In genomic region chr2:101251246-101251645, GRCh38 we compare ENCODE assay signal across 8 cellular contexts. TPM values are rescaled to one million over a fixed set of nuclear protein-coding genes. Genes with fewer than 3 reads are reported as not detected.
DNase-seq lines count a peak whose midpoint lies in the region; ATAC-seq, FAIRE-seq and TF ChIP-seq lines count a peak whose summit lies in the region.
"Not testable (repeated sequence)": the region's sequence is repeated elsewhere in the genome, so short reads cannot be mapped to it uniquely, and the experiment has no call there.

No MANE protein-coding gene starts in this region.

- POLR2A ChIA-PET in CD8-positive, alpha-beta memory T cell (lab: Charles Lee), result not testable (repeated sequence)

- H3K79me2 ChIP-seq in MM.1S (ENCODE audit: low read length) (peaks cover 32% of the 10 kb centered on the region), keratinocyte (ENCODE audit: control insufficient read depth, insufficient read depth, low read length) (peaks cover 32% of the 10 kb centered on the region)

- not testable (repeated sequence) for H3K9me2 ChIP-seq in MM.1S (replicated peaks; ENCODE audit: insufficient read depth, low read length)

- dilution Hi-C loops in keratinocyte (cut with MboI; ENCODE audit: extremely low pct_ligation_motif_present, low sequenced_read_pairs), result not testable (repeated sequence)

- H3K4me1 Mint-ChIP-seq in CD8-positive, alpha-beta memory T cell, result peaks cover 32 to 42% (median 35%) of the 10 kb centered on the region in 3 donors
- H3K4me1 Mint-ChIP-seq in T-helper 17 cell (peaks cover 27% of the 10 kb centered on the region), chondrocyte (ENCODE audit: low read depth) (peaks cover 32% of the 10 kb centered on the region), nephron (peaks cover 31% of the 10 kb centered on the region), type B pancreatic cell (ENCODE audit: unreplicated experiment) (peaks cover 31% of the 10 kb centered on the region)
- H3K4me1 Mint-ChIP-seq in activated T-cell treated with anti-CD3 and anti-CD28 coated beads, Interleukin-2, amount 50 U/mL, for 72 hours (ENCODE audit: low read depth), result peaks cover 43% of the 10 kb centered on the region

- H3K4me2 ChIP-seq in MM.1S (ENCODE audit: low read depth, low read length) (peak overlapping the region; percentile 71; the same call in 1 of the 2 replicates), keratinocyte (ENCODE audit: control insufficient read depth, extremely low read depth, insufficient read depth, low read depth, low read length) (peak overlapping the region; percentile 99)

- CTCF ChIA-PET in CD8-positive, alpha-beta memory T cell (lab: Charles Lee), result interaction anchor here (1.2 to 3.0 kb wide), 3 partner anchors 11 to 58 kb away, joined by 3 to 13 read pairs (median 5); partner anchors contain the start of gene RNF149

- not testable (repeated sequence) for DNase-seq in CD8-positive, alpha-beta memory T cell; MM.1S; T-helper 17 cell; activated T-cell treated with anti-CD3 and anti-CD28 coated beads, Interleukin-2, amount 50 U/mL, for 72 hours; chondrocyte (ENCODE audit: low spot score); keratinocyte (ENCODE audit: low read depth, low spot score); type B pancreatic cell (ENCODE audit: extremely low spot score, unreplicated experiment)

- H3K27ac Mint-ChIP-seq in CD8-positive, alpha-beta memory T cell, result peak overlapping the region in 4 of 8 donors; percentile 50 to 94 (median 74)
- H3K27ac Mint-ChIP-seq in T-helper 17 cell (peak overlapping the region; percentile 43), nephron (peak overlapping the region; percentile 83 to 92 (median 91)), type B pancreatic cell (peak overlapping the region; percentile 69)
- H3K27ac Mint-ChIP-seq in activated T-cell treated with anti-CD3 and anti-CD28 coated beads, Interleukin-2, amount 50 U/mL, for 72 hours; chondrocyte (ENCODE audit: unreplicated experiment): not testable (repeated sequence)

- H3K27me3 ChIP-seq in CD8-positive, alpha-beta memory T cell (ENCODE audit: insufficient read depth, low read length, poor library complexity, severe bottlenecking); MM.1S (replicated peaks; ENCODE audit: insufficient read depth, low read length); keratinocyte (ENCODE audit: control insufficient read depth, extremely low read depth, insufficient read depth, low read length): not testable (repeated sequence)

- H3F3A ChIP-seq in MM.1S (ENCODE audit: insufficient read depth, low read length), result peaks cover 17% of the 10 kb centered on the region

- not testable (repeated sequence) for H3K9ac ChIP-seq in MM.1S (ENCODE audit: low read length); keratinocyte (ENCODE audit: control insufficient read depth, extremely low read depth, insufficient read depth, low read length)

- H4K20me1 ChIP-seq in MM.1S (ENCODE audit: insufficient read depth, low read length); keratinocyte (ENCODE audit: control insufficient read depth, extremely low read depth, insufficient read depth, low read length): not testable (repeated sequence)

- not testable (repeated sequence) for H3K4me3 ChIP-seq in CD8-positive, alpha-beta memory T cell (ENCODE audit: low read length); MM.1S (ENCODE audit: low read length); keratinocyte (ENCODE audit: control insufficient read depth in 2 of 3, extremely low read depth in 1 of 3, insufficient read depth in 2 of 3, low read depth in 1 of 3, low read length in 3 of 3)

- H3K36me3 Mint-ChIP-seq in CD8-positive, alpha-beta memory T cell, result peaks cover 3 to 19% (median 4%) of the 10 kb centered on the region in 3 donors
- H3K36me3 Mint-ChIP-seq in T-helper 17 cell (ENCODE audit: low read depth); activated T-cell treated with anti-CD3 and anti-CD28 coated beads, Interleukin-2, amount 50 U/mL, for 72 hours (ENCODE audit: insufficient read depth in 2 of 2); chondrocyte (ENCODE audit: low read depth); nephron (ENCODE audit: low read depth); type B pancreatic cell: not testable (repeated sequence)

- H3K9me3 Mint-ChIP-seq in CD8-positive, alpha-beta memory T cell; activated T-cell treated with anti-CD3 and anti-CD28 coated beads, Interleukin-2, amount 50 U/mL, for 72 hours; chondrocyte (ENCODE audit: low read depth); nephron; type B pancreatic cell: not testable (repeated sequence)

- not testable (repeated sequence) for TF ChIP-seq CTCF in MM.1S (IDR thresholded peaks at IDR 0.05; ENCODE audit: low read length); chondrocyte (IDR thresholded peaks at IDR 0.05); keratinocyte (optimal IDR thresholded peaks at IDR 0.05 in 1 of 3, IDR thresholded peaks at IDR 0.05 in 1 of 3, conservative IDR thresholded peaks at IDR 0.05 in 1 of 3; ENCODE audit: extremely low read depth in 1 of 3, insufficient read depth in 2 of 3, low read length in 3 of 3); nephron (IDR thresholded peaks at IDR 0.05; ENCODE audit: unreplicated experiment in 3 of 3); type B pancreatic cell (conservative IDR thresholded peaks at IDR 0.05)

- not testable (repeated sequence) for H3K36me3 ChIP-seq in CD8-positive, alpha-beta memory T cell (ENCODE audit: insufficient read depth, low read length); MM.1S (replicated peaks; ENCODE audit: insufficient read depth, low read length); keratinocyte (ENCODE audit: control insufficient read depth in 2 of 2, extremely low read depth in 1 of 2, insufficient read depth in 2 of 2, low read length in 2 of 2)

- H2AFZ ChIP-seq in MM.1S (ENCODE audit: low read length); keratinocyte (ENCODE audit: control insufficient read depth, low read length): not testable (repeated sequence)

- not testable (repeated sequence) for FAIRE-seq in keratinocyte (lab: Jason Lieb, UNC)

- H3K4me1 ChIP-seq in CD8-positive, alpha-beta memory T cell (ENCODE audit: insufficient read depth, low read length), result peaks cover 31% of the 10 kb centered on the region
- not testable (repeated sequence) for H3K4me1 ChIP-seq in MM.1S (ENCODE audit: low read length)
- H3K4me1 ChIP-seq in keratinocyte (ENCODE audit: control insufficient read depth, extremely low read depth, insufficient read depth, low read length), result peaks cover 31% of the 10 kb centered on the region

- H3K9me3 ChIP-seq in CD8-positive, alpha-beta memory T cell (ENCODE audit: low read length); MM.1S (replicated peaks; ENCODE audit: insufficient read depth, low read length); T-helper 17 cell (ENCODE audit: control insufficient read depth, low read length, poor library complexity, severe bottlenecking); keratinocyte (ENCODE audit: control insufficient read depth, low read depth, low read length): not testable (repeated sequence)

- not testable (repeated sequence) for H3K27me3 Mint-ChIP-seq in CD8-positive, alpha-beta memory T cell; T-helper 17 cell; activated T-cell treated with anti-CD3 and anti-CD28 coated beads, Interleukin-2, amount 50 U/mL, for 72 hours (ENCODE audit: low read depth); chondrocyte (ENCODE audit: low read depth); nephron (ENCODE audit: low read depth); type B pancreatic cell

- not testable (repeated sequence) for H3K27ac ChIP-seq in CD8-positive, alpha-beta memory T cell (ENCODE audit: low read depth, low read length); MM.1S (ENCODE audit: low read length); keratinocyte (ENCODE audit: control insufficient read depth, insufficient read depth, low read length)

- H3K9me1 ChIP-seq in keratinocyte (ENCODE audit: control insufficient read depth, extremely low read depth, insufficient read depth, low read length), result not testable (repeated sequence)

- not testable (repeated sequence) for ATAC-seq in T-helper 17 cell; activated T-cell treated with anti-CD3 and anti-CD28 coated beads, Interleukin-2, amount 50 U/mL, for 72 hours (replicated peaks in 1 of 2)

- peak overlapping the region; percentile 12 to 59 (median 26) for H3K4me3 Mint-ChIP-seq in CD8-positive, alpha-beta memory T cell
- not testable (repeated sequence) for H3K4me3 Mint-ChIP-seq in T-helper 17 cell
- H3K4me3 Mint-ChIP-seq in activated T-cell treated with anti-CD3 and anti-CD28 coated beads, Interleukin-2, amount 50 U/mL, for 72 hours, result peak overlapping the region; percentile 22 to 48
- H3K4me3 Mint-ChIP-seq in chondrocyte (ENCODE audit: unreplicated experiment) (peak overlapping the region; percentile 22), nephron (peak overlapping the region; percentile 39 to 78 (median 73)), type B pancreatic cell (peak overlapping the region; percentile 77)

RNA-seq across cellular contexts. Expression of gene CNOT11, which starts 1.4 kb away (rescaled TPM):
- total RNA-seq in CD8-positive, alpha-beta memory T cell, result 10 to 100 TPM; 60.9 to 67.4 TPM
- polyA plus RNA-seq in CD8-positive, alpha-beta memory T cell, result 70.0 TPM
- 10 to 100 TPM; 48.3 to 48.5 TPM for total RNA-seq in T-helper 17 cell
- total RNA-seq in activated T-cell treated with anti-CD3 and anti-CD28 coated beads, Interleukin-2, amount 50 U/mL, for 72 hours, result 10 to 100 TPM; 57.4 to 59.3 TPM
- total RNA-seq in chondrocyte, result 28.5 to 37.4 TPM (median 31.3 TPM) in 3 replicates
- polyA plus RNA-seq in keratinocyte, result 46.0 to 83.1 TPM (median 81.1 TPM) in 3 replicates
- polyA plus RNA-seq in keratinocyte (2011; ENCODE audit: low read depth), result 20.8 TPM
- polyA plus RNA-seq in keratinocyte (2011; cell fraction: cytosol; rRNA removed), result 69.5 and 98.6 TPM in 2 replicates
- polyA plus RNA-seq in keratinocyte (2011; cell fraction: nucleus; rRNA removed), result 90.7 and 95.7 TPM in 2 replicates
- 25.7 and 29.6 TPM in 2 replicates for polyA plus RNA-seq in keratinocyte (2012; ENCODE audit: low replicate concordance)
- 48.2 to 76.0 TPM (median 73.5 TPM) in 3 replicates for polyA minus RNA-seq in keratinocyte
- polyA minus RNA-seq in keratinocyte (2011; cell fraction: cytosol; rRNA and poly(A)+ RNA removed), result 39.1 TPM
- 21.6 and 33.7 TPM in 2 replicates for polyA minus RNA-seq in keratinocyte (2011; cell fraction: nucleus; rRNA and poly(A)+ RNA removed)
- 64.5 and 69.6 TPM in 2 replicates for total RNA-seq in type B pancreatic cell (ENCODE audit: low replicate concordance)

RNA-seq across cellular contexts. Expression of gene RNF149, which starts 57.3 kb away (rescaled TPM):
- 10 to 100 TPM; 43.4 TPM for total RNA-seq in CD8-positive, alpha-beta memory T cell
- polyA plus RNA-seq in CD8-positive, alpha-beta memory T cell, result 87.6 TPM
- 100 to 1,000 TPM; 180 to 185 TPM for total RNA-seq in T-helper 17 cell
- total RNA-seq in activated T-cell treated with anti-CD3 and anti-CD28 coated beads, Interleukin-2, amount 50 U/mL, for 72 hours, result 10 to 100 TPM; 30.9 to 50.8 TPM
- 26.2 to 28.3 TPM (median 26.8 TPM) in 3 replicates for total RNA-seq in chondrocyte
- polyA plus RNA-seq in keratinocyte, result 40.5 to 68.0 TPM (median 47.1 TPM) in 3 replicates
- polyA plus RNA-seq in keratinocyte (2011; ENCODE audit: low read depth), result 33.8 TPM
- polyA plus RNA-seq in keratinocyte (2011; cell fraction: cytosol; rRNA removed), result 14.7 and 27.4 TPM in 2 replicates
- 87.2 and 116 TPM in 2 replicates for polyA plus RNA-seq in keratinocyte (2011; cell fraction: nucleus; rRNA removed)
- 44.1 and 71.2 TPM in 2 replicates for polyA plus RNA-seq in keratinocyte (2012; ENCODE audit: low replicate concordance)
- polyA minus RNA-seq in keratinocyte, result 14.3 to 51.5 TPM (median 30.2 TPM) in 3 replicates
- 34.9 TPM for polyA minus RNA-seq in keratinocyte (2011; cell fraction: cytosol; rRNA and poly(A)+ RNA removed)
- polyA minus RNA-seq in keratinocyte (2011; cell fraction: nucleus; rRNA and poly(A)+ RNA removed), result 64.6 and 83.7 TPM in 2 replicates
- 47.0 and 57.3 TPM in 2 replicates for total RNA-seq in type B pancreatic cell (ENCODE audit: low replicate concordance)
